In the genomic region with DNA sequence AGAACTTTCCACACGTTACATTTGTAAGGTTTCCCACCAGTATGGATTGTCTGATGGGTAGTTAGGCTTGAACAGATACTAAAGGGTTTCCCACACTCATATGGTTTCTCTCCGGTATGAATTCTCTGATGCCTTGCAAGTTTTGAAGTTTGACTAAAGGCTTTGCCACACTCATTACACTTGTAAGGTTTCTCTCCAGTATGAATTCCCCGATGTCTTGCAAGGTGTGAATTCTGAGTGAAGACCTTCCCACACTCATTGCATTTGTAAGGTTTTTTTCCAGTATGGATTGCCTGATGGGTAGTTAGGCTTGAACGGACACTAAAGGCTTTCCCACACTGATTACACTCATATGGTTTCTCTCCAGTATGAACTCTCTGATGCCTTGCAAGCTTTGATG, we compare ENCODE assay signal across 1 cellular context.
TF ChIP-seq lines count a peak whose summit lies in the region.

No MANE protein-coding gene starts in this region.

TF ChIP-seq in K562, 482 proteins besides CTCF, POLR2A, EP300 and RAD21:
- TF ChIP-seq XRCC4 (IDR thresholded peaks at IDR 0.05; ENCODE audit: extremely low read depth, insufficient read depth, insufficient read length) (no peak), ZNF444 (CRISPR knock-in tag; IDR thresholded peaks at IDR 0.05) (no peak), SOX6 (IDR thresholded peaks at IDR 0.05) (peak; percentile 70), ZNF75A (CRISPR knock-in tag; IDR thresholded peaks at IDR 0.05) (peak; percentile 97), ZNF224 (CRISPR knock-in tag; IDR thresholded peaks at IDR 0.05) (no peak), JUN (IDR thresholded peaks at IDR 0.05; ENCODE audit: borderline replicate concordance, low read depth, low read length) (0 out of 2 replicates have a peak, but pooled peaks have one; percentile 30), JUN (CRISPR knock-in tag; IDR thresholded peaks at IDR 0.05; ENCODE audit: borderline replicate concordance) (no peak), ZNF507 (tag; conservative IDR thresholded peaks at IDR 0.05) (no peak), ZEB2 (IDR thresholded peaks at IDR 0.05) (peak; percentile 18; the same call in 1 of the 2 replicates), ZBTB1 (CRISPR knock-in tag; IDR thresholded peaks at IDR 0.05; ENCODE audit: borderline replicate concordance, low read depth) (no peak), STAG1 (CRISPR knock-in tag; IDR thresholded peaks at IDR 0.05; ENCODE audit: borderline replicate concordance) (no peak), TRIM28 (IDR thresholded peaks at IDR 0.05) (0 out of 2 replicates have a peak, but pooled peaks have one; percentile 77), NFIC (IDR thresholded peaks at IDR 0.05) (no peak), RHOXF2B (CRISPR knock-in tag; conservative IDR thresholded peaks at IDR 0.05) (no peak), NFRKB (IDR thresholded peaks at IDR 0.05; ENCODE audit: low read depth) (no peak), ZFX (CRISPR knock-in tag; IDR thresholded peaks at IDR 0.05) (no peak), KLF1 (tag; IDR thresholded peaks at IDR 0.05) (no peak), POLR2G (IDR thresholded peaks at IDR 0.05; ENCODE audit: low read depth, low read length) (no peak), DMBX1 (CRISPR knock-in tag; IDR thresholded peaks at IDR 0.05; ENCODE audit: borderline replicate concordance) (no peak)
- TF ChIP-seq, protein P1, sequence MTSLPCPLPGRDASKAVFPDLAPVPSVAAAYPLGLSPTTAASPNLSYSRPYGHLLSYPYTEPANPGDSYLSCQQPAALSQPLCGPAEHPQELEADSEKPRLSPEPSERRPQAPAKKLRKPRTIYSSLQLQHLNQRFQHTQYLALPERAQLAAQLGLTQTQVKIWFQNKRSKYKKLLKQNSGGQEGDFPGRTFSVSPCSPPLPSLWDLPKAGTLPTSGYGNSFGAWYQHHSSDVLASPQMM (CRISPR knock-in tag; IDR thresholded peaks at IDR 0.05): no peak
- TF ChIP-seq, protein P2, sequence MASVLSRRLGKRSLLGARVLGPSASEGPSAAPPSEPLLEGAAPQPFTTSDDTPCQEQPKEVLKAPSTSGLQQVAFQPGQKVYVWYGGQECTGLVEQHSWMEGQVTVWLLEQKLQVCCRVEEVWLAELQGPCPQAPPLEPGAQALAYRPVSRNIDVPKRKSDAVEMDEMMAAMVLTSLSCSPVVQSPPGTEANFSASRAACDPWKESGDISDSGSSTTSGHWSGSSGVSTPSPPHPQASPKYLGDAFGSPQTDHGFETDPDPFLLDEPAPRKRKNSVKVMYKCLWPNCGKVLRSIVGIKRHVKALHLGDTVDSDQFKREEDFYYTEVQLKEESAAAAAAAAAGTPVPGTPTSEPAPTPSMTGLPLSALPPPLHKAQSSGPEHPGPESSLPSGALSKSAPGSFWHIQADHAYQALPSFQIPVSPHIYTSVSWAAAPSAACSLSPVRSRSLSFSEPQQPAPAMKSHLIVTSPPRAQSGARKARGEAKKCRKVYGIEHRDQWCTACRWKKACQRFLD (CRISPR knock-in tag; IDR thresholded peaks at IDR 0.05): no peak
- TF ChIP-seq, protein P3, sequence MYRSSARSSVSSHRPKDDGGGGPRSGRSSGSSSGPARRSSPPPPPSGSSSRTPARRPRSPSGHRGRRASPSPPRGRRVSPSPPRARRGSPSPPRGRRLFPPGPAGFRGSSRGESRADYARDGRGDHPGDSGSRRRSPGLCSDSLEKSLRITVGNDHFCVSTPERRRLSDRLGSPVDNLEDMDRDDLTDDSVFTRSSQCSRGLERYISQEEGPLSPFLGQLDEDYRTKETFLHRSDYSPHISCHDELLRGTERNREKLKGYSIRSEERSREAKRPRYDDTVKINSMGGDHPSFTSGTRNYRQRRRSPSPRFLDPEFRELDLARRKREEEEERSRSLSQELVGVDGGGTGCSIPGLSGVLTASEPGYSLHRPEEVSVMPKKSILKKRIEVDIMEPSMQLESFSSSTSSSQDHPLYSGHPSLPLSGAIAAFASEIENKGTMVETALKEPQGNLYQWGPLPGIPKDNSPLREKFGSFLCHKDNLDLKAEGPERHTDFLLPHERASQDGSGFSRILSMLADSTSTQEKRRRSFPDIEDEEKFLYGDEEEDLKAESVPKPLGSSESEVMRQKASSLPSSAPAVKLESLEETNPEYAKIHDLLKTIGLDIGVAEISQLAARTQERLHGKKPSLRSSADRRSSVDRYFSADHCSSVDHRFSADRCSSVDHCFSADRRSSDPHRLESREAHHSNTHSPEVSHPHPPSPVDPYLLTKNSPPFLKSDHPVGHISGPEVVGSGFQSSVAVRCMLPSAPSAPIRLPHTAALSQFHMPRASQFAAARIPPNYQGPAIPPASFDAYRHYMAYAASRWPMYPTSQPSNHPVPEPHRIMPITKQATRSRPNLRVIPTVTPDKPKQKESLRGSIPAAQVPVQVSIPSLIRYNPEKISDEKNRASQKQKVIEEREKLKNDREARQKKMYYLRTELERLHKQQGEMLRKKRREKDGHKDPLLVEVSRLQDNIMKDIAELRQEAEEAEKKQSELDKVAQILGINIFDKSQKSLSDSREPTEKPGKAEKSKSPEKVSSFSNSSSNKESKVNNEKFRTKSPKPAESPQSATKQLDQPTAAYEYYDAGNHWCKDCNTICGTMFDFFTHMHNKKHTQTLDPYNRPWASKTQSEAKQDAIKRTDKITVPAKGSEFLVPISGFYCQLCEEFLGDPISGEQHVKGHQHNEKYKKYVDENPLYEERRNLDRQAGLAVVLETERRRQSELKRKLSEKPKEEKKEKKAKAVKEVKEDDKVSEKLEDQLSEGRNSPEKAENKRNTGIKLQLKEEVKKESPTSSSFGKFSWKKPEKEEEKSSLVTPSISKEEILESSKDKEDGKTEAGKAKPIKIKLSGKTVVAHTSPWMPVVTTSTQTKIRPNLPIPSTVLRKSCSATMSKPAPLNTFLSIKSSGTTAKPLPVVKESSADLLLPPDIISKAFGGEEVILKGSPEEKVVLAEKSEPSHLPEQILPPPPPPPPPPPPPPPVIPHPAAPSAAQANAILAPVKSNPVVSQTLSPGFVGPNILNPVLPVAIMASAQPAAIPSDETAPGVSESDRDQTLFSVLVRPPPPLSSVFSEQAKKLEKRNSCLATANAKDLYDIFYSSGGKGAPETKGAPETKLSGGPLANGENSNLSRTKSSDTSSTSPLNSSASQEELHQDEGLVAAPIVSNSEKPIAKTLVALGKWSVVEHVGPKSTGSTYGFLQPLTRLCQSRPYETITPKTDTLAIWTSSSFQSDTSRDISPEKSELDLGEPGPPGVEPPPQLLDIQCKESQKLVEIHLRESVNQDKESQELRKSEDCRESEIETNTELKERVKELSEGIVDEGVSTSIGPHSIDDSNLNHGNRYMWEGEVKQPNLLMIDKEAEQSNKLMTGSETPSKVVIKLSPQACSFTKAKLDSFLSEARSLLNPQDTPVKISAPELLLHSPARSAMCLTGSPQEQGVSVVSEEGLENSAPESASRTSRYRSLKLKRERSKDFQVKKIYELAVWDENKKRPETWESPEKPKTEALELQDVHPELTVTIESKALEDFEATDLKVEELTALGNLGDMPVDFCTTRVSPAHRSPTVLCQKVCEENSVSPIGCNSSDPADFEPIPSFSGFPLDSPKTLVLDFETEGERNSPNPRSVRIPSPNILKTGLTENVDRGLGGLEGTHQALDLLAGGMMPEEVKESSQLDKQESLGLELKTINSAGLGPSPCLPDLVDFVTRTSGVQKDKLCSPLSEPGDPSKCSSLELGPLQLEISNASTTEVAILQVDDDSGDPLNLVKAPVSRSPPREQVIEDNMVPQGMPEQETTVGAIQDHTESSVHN (IDR thresholded peaks at IDR 0.05; ENCODE audit: borderline replicate concordance in 1 of 2, low read depth in 1 of 2): no peak
